In the genomic region with DNA sequence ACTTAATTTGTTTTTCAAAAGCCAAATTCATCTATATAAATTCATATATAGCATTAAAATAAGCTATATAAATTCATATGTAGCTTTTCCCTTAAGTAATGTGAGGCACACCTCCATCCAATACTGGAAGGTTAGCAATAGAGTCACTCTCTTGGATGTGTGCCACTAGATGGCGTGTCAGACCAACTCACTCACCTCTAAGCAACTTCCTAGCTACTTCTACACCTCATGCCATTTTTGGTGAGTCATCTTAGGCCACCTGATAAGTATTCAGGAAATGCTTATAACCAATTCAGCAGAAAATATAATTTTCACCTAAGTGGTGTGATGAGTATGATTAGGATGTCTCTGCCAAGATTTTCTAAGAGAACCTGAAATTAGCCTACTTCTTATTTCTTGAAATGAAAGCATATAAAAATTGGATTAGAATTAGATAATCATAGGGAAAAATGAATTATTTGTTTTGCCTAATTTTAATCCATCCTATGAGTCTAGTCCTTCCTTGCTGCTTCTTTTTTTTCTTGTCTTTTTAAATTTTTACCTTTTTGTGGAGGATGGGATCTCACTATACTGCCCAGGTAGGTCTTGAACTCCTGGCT, we compare ENCODE assay signal across 8 cellular contexts. TPM values are rescaled to one million over a fixed set of nuclear protein-coding genes. Genes with fewer than 3 reads are reported as not detected.
DNase-seq lines count a peak whose midpoint lies in the region; FAIRE-seq and TF ChIP-seq lines count a peak whose summit lies in the region.

No MANE protein-coding gene starts in this region.

- H3K4me3 ChIP-seq in HAP-1, result no peak overlapping the region
- no peak overlapping the region for H3K4me3 ChIP-seq in foreskin fibroblast (ENCODE audit: low read depth in 1 of 2, low read length in 2 of 2)

- CTCF ChIA-PET in RWPE1 (lab: Yijun Ruan, JAX), result interaction anchor here (0.5 to 4.7 kb wide), 15 partner anchors 8 to 711 kb away, joined by 3 to 119 read pairs (median 4); partner anchors contain the start of genes ILDR2 and TADA1

- no peak overlapping the region for H3K27ac ChIP-seq in RWPE1

- no peaks in the 10 kb centered on the region for H3K36me3 ChIP-seq in HAP-1 (replicated peaks)

- TF ChIP-seq CTCF in RWPE1 (conservative IDR thresholded peaks at IDR 0.05; ENCODE audit: low read depth), result peak; percentile 80
- TF ChIP-seq CTCF in foreskin fibroblast (IDR thresholded peaks at IDR 0.05; ENCODE audit: low read depth, low read length), result peak; percentile 52
- TF ChIP-seq CTCF in osteocyte (IDR thresholded peaks at IDR 0.05), result peak; percentile 87

- H3K27me3 ChIP-seq in HAP-1 (ENCODE audit: low read depth), result peaks cover 16% of the 10 kb centered on the region

- no peaks in the 10 kb centered on the region for H3K36me3 Mint-ChIP-seq in osteocyte (ENCODE audit: unreplicated experiment)

- H3K4me3 Mint-ChIP-seq in osteocyte (ENCODE audit: unreplicated experiment), result no peak overlapping the region

- peaks cover 2% of the 10 kb centered on the region for H3K4me1 Mint-ChIP-seq in osteocyte (ENCODE audit: unreplicated experiment)

- H3K4me1 ChIP-seq in HAP-1, result no peaks in the 10 kb centered on the region

- H3K27me3 Mint-ChIP-seq in osteocyte (ENCODE audit: unreplicated experiment), result peaks cover 42% of the 10 kb centered on the region

- in situ Hi-C loops in HAP-1 (cut with MboI; ENCODE audit: low sequenced_read_pairs), result loop anchor here (5.0 to 25.0 kb wide), 2 partner anchors 147 to 627 kb away; no protein-coding TSS in a partner anchor

- peaks cover 8% of the 10 kb centered on the region for H3K9me3 Mint-ChIP-seq in osteocyte (ENCODE audit: unreplicated experiment)

- no peaks in the 10 kb centered on the region for H3K9me3 ChIP-seq in HAP-1

- no peak overlapping the region for H3K27ac Mint-ChIP-seq in osteocyte (ENCODE audit: unreplicated experiment)

- no peak for FAIRE-seq in urothelium cell line (lab: Jason Lieb, UNC)

- POLR2A ChIA-PET in RWPE1 (lab: Yijun Ruan, JAX; ENCODE audit: low non-redundant PET), result no interaction called here

- DNase-seq in GF-D8 (lab: John Stamatoyannopoulos, UW) (peak; percentile 55), HAP-1 (ENCODE audit: low spot score in 2 of 2) (peak; percentile 74 to 77), M059J (ENCODE audit: low read depth) (peak; percentile 94), RWPE1 (ENCODE audit: low spot score) (peak; percentile 90), foreskin fibroblast (peak; percentile 37 to 66), osteocyte (ENCODE audit: extremely low spot score, unreplicated experiment) (no peak), urothelium cell line (ENCODE audit: low spot score) (peak; percentile 84)
- peak; percentile 46 to 59 for DNase-seq in activated T-helper 1 cell treated with anti-CD3 and anti-CD28 coated beads, Interleukin-2, amount 50 U/mL, for 16 hours (ENCODE audit: low read depth in 1 of 2, low spot score in 1 of 2)

RNA-seq across cellular contexts. Expression of gene TADA1, which starts 34.4 kb away (rescaled TPM):
- 14.0 and 15.1 TPM in 2 replicates for total RNA-seq in M059J (2014; rRNA removed; shearing (Covaris generic))
- total RNA-seq in osteocyte, result 9.8 and 10.7 TPM in 2 replicates
